In the genomic region with DNA sequence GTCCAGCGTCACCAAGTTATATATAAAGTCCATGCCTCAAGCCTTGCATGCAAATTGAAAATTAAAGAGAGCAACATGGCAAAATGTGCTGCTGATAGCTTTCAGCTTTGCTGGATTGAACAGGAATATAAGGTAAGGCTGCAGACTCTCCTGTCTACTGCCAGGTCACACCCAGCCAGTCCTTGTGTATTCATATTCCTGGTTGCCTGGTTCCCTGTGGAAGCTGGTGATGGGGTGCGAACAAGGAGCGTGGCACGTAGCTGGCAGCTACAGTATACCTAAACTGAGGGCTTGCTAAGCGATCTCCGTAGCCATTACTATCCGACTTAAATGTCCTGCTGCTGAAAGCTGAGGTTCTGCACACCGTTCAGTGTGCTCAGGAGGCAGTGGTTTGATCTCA, we compare ENCODE assay signal across 21 cellular contexts. TPM values are rescaled to one million over a fixed set of nuclear protein-coding genes. Genes with fewer than 3 reads are reported as not detected.
"Had no signal": no experiment of that assay in that cellular context is flagged by ENCODE, and none has a peak within 500 bp of the region (broad histone marks: within the 10 kb centered on the region; RNA-seq: fewer than 3 reads in every experiment).

No MANE protein-coding gene starts in this region.

- H3K4me3 Mint-ChIP-seq: neural crest cell, WTC11 had no signal

- H3K9me3 ChIP-seq: adrenal gland, gastroesophageal sphincter, left lung, spleen, upper lobe of left lung had no signal

- DNase-seq: activated naive CD4-positive, alpha-beta T cell; activated T-cell treated with anti-CD3 and anti-CD28 coated beads, Interleukin-2, amount 50 U/mL, for 1 hour; adrenal gland; cortex of kidney; left lung; mammary epithelial cell; midbrain; occipital lobe; spleen; stimulated activated CD4-positive, alpha-beta T cell treated with anti-CD3 and anti-CD28 coated beads, Interleukin-4, amount 100 ng/mL, for 24 hours; stimulated activated naive CD8-positive, alpha-beta T cell treated with anti-CD3 and anti-CD28 coated beads, Interleukin-15, Interleukin-2, amounts not matched to agents 100 U/mL and 50 U/mL, for 24 hours; T1000; upper lobe of left lung had no signal

- H3K4me3 ChIP-seq: adrenal gland, gastroesophageal sphincter, left lung, spleen, upper lobe of left lung had no signal

- H3K9me3 Mint-ChIP-seq: neural crest cell, WTC11 had no signal

- H3K27me3 Mint-ChIP-seq: activated naive CD8-positive, alpha-beta T cell; activated T-helper 17 cell treated with anti-CD3 and anti-CD28 coated beads, Interleukin-2, amount 50 U/mL, for 72 hours had no signal

- H3K27ac ChIP-seq: adrenal gland, epithelial cell of prostate, gastroesophageal sphincter, left lung, upper lobe of left lung had no signal

- H3K27me3 ChIP-seq: adrenal gland, gastroesophageal sphincter, left lung, spleen, upper lobe of left lung had no signal

- H3K36me3 Mint-ChIP-seq: WTC11 had no signal

- H3K27ac Mint-ChIP-seq: WTC11 had no signal

- H3K36me3 ChIP-seq: adrenal gland, gastroesophageal sphincter, left lung, upper lobe of left lung had no signal

- ATAC-seq: activated T-helper 17 cell treated with anti-CD3 and anti-CD28 coated beads, Interleukin-2, amount 50 U/mL, for 72 hours; gastroesophageal sphincter; left lung; stimulated activated naive CD8-positive, alpha-beta T cell treated with anti-CD3 and anti-CD28 coated beads, Interleukin-15, Interleukin-2, amounts not matched to agents 100 U/mL and 50 U/mL, for 24 hours; WTC11 had no signal

RNA-seq across cellular contexts. Expression of a gene that starts 50.1 kb away (rescaled TPM):
- total RNA-seq: astrocyte; mammary epithelial cell; neural crest cell; T-helper 1 cell treated with Interleukin-12 subunit alpha and Interleukin-12 subunit beta and Interleukin-4 antibody, amounts not matched to agents 30 ng/mL and 1 ng/mL, for 36 hours had no signal
- polyA plus RNA-seq: mammary epithelial cell had no signal
